In the genomic region with DNA sequence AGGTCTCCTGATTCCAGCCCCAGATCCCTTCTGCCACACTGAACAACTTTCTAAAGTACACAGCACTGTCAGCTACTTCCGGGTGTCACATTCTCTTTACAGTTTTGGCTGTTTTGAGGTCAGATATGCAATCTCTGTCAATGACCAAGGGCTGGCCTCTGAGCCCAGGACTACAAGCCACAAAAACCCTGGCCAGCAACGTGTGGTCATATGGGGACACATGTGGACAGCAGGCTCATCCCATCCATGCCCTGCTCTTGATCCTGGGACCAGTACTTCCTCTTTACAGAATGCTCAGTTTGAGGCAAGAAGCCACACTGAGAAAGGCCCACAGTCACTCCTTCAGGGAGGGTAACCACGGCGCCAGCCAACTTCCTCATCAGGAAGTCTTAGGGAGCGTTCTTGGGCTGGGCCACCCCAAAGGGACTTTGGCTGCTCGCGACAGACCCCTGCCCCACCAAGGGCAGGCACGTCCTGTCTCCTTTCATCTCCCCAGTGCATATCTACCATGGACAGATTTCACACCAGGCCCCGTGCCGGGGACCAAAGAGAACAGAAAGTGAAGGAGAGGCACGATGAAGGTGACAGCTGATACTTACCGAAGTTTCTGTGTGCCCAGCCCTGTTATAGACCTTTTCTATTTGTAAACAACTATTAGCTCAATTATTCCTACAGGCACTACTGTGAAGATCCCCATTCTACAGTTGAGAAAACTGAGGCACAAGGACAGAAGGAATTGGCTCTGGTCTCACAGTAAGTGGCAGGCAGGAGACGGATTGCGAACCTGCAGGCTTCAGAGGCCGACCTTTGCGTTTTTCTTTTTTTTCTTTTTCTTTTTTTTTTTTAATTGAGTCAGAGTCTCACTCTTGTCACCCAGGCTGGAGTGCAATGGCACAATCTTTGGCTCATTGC, we compare ENCODE assay signal across 10 cellular contexts. TPM values are rescaled to one million over a fixed set of nuclear protein-coding genes. Genes with fewer than 3 reads are reported as not detected.
A peak's percentile ranks its signal among the peaks of the same experiment; 100 is the strongest.
DNase-seq lines count a peak whose midpoint lies in the region; ATAC-seq and TF ChIP-seq lines count a peak whose summit lies in the region.
"Had no signal": no experiment of that assay in that cellular context is flagged by ENCODE, and none has a peak within 500 bp of the region (broad histone marks: within the 10 kb centered on the region; RNA-seq: fewer than 3 reads in every experiment).

No MANE protein-coding gene starts in this region.

- TF ChIP-seq CTCF in Caco-2 (IDR thresholded peaks at IDR 0.05; ENCODE audit: insufficient read depth in 1 of 2, low read depth in 1 of 2, low read length in 1 of 2, severe bottlenecking in 1 of 2, unreplicated experiment in 1 of 2), result no peak

- H3K4me1 ChIP-seq in Caco-2, result peaks cover 12% of the 10 kb centered on the region

- H3K9me3 Mint-ChIP-seq in activated CD4-positive, alpha-beta memory T cell treated with anti-CD3 and anti-CD28 coated beads, Interleukin-2, amount 10 ng/mL, durations not matched to agents 7 days and 5 days, result no peaks in the 10 kb centered on the region
- H3K9me3 Mint-ChIP-seq in Caco-2 (ENCODE audit: unreplicated experiment), result no peaks in the 10 kb centered on the region

- BruUV-seq in Caco-2 (replicated peaks; lab: Mats Ljungman, UMichigan), result no TSS peak

- H3K27me3 ChIP-seq in Caco-2 (replicated peaks; ENCODE audit: control insufficient read depth, insufficient read depth, low read length), result no peaks in the 10 kb centered on the region

- H3K4me3 Mint-ChIP-seq in activated CD4-positive, alpha-beta memory T cell treated with anti-CD3 and anti-CD28 coated beads, Interleukin-2, amount 10 ng/mL, durations not matched to agents 7 days and 5 days, result peak overlapping the region; percentile 46
- H3K4me3 Mint-ChIP-seq in Caco-2 (ENCODE audit: unreplicated experiment), result no peak overlapping the region

- peaks cover 76% of the 10 kb centered on the region for H3K4me1 Mint-ChIP-seq in activated CD4-positive, alpha-beta memory T cell treated with anti-CD3 and anti-CD28 coated beads, Interleukin-2, amount 10 ng/mL, durations not matched to agents 7 days and 5 days
- H3K4me1 Mint-ChIP-seq in Caco-2 (ENCODE audit: low read depth, unreplicated experiment), result peaks cover 23% of the 10 kb centered on the region

- CTCF ChIA-PET in activated CD4-positive, alpha-beta memory T cell treated with anti-CD3 and anti-CD28 coated beads, Interleukin-2, amount 10 ng/mL, durations not matched to agents 7 days and 5 days (lab: Charles Lee), result interaction anchor here (0.6 to 3.8 kb wide), 3 partner anchors 9 to 143 kb away, joined by 4 to 22 read pairs (median 5); partner anchors contain the start of gene STK10
- CTCF ChIA-PET in Caco-2 (lab: Charles Lee), result interaction anchor here (0.7 kb wide), 1 partner anchor 22 kb away, joined by 7 read pairs; no protein-coding TSS in a partner anchor

- POLR2A ChIA-PET in activated CD4-positive, alpha-beta memory T cell treated with anti-CD3 and anti-CD28 coated beads, Interleukin-2, amount 10 ng/mL, durations not matched to agents 7 days and 5 days (lab: Charles Lee), result interaction anchor here (0.6 to 9.5 kb wide), 9 partner anchors 11 to 40 kb away, joined by 3 to 83 read pairs (median 4); partner anchors contain the start of gene STK10
- POLR2A ChIA-PET in Caco-2 (lab: Charles Lee), result no interaction called here

- peaks cover 82% of the 10 kb centered on the region for H3K36me3 Mint-ChIP-seq in activated CD4-positive, alpha-beta memory T cell treated with anti-CD3 and anti-CD28 coated beads, Interleukin-2, amount 10 ng/mL, durations not matched to agents 7 days and 5 days (ENCODE audit: low read depth)
- no peaks in the 10 kb centered on the region for H3K36me3 Mint-ChIP-seq in Caco-2 (ENCODE audit: insufficient read depth, unreplicated experiment)

- no peaks in the 10 kb centered on the region for H3K27me3 Mint-ChIP-seq in activated CD4-positive, alpha-beta memory T cell treated with anti-CD3 and anti-CD28 coated beads, Interleukin-2, amount 10 ng/mL, durations not matched to agents 7 days and 5 days
- H3K27me3 Mint-ChIP-seq in Caco-2 (ENCODE audit: insufficient read depth, unreplicated experiment), result no peaks in the 10 kb centered on the region

- intact Hi-C loops in left colon (cut with DNase I, micrococcal nuclease), result no loop called here
- intact Hi-C loops in Caco-2 (cut with micrococcal nuclease; ENCODE audit: unreplicated experiment), result no loop called here

- peak overlapping the region; percentile 85 for H3K27ac Mint-ChIP-seq in activated CD4-positive, alpha-beta memory T cell treated with anti-CD3 and anti-CD28 coated beads, Interleukin-2, amount 10 ng/mL, durations not matched to agents 7 days and 5 days
- H3K27ac Mint-ChIP-seq in Caco-2 (ENCODE audit: unreplicated experiment), result no peak overlapping the region

- no peaks in the 10 kb centered on the region for H3K36me3 ChIP-seq in Caco-2 (ENCODE audit: control insufficient read depth, insufficient read depth, low read length)

- no peak overlapping the region for H3K4me3 ChIP-seq in Caco-2 (ENCODE audit: low read depth, low read length)

- peak; percentile 55 for ATAC-seq in GM19328 (IDR thresholded peaks at IDR 0.05; ENCODE audit: unreplicated experiment)
- peak; percentile 67 for ATAC-seq in HG03280 (IDR thresholded peaks at IDR 0.05; ENCODE audit: unreplicated experiment)
- peak; percentile 32 for ATAC-seq in left colon
- no peak for ATAC-seq in GM18517 (IDR thresholded peaks at IDR 0.05; ENCODE audit: unreplicated experiment)

- DNase-seq in AG20443 (ENCODE audit: low spot score), result peak; percentile 73
- DNase-seq in activated CD4-positive, alpha-beta memory T cell treated with anti-CD3 and anti-CD28 coated beads, Interleukin-2, amount 10 ng/mL, durations not matched to agents 7 days and 5 days, result peak; percentile 42
- DNase-seq in left colon, result peak; percentile 48 to 55
- DNase-seq in Caco-2, result no peak
- DNase-seq in stimulated activated CD4-positive, alpha-beta T cell treated with anti-CD3 and anti-CD28 coated beads, Interleukin-4, amount 100 ng/mL, for 1 hour, result no peak

- no peaks in the 10 kb centered on the region for H3K9me3 ChIP-seq in Caco-2

RNA-seq across cellular contexts. Expression of gene STK10, which starts 37.3 kb away (rescaled TPM):
- 100 to 1,000 TPM; 301 to 316 TPM for total RNA-seq in activated CD4-positive, alpha-beta memory T cell treated with anti-CD3 and anti-CD28 coated beads, Interleukin-2, amount 10 ng/mL, durations not matched to agents 7 days and 5 days
- total RNA-seq in left colon (10 to 100 TPM; 32.6 to 35.7 TPM), Caco-2 (2022) (10.3 and 15.6 TPM in 2 replicates)

RNA-seq across cellular contexts. Expression of gene EFCAB9, which starts 43.2 kb away (rescaled TPM):
- total RNA-seq in activated CD4-positive, alpha-beta memory T cell treated with anti-CD3 and anti-CD28 coated beads, Interleukin-2, amount 10 ng/mL, durations not matched to agents 7 days and 5 days, result not detected
- total RNA-seq in left colon (not detected), Caco-2 (2022) (not detected in 2 replicates)
- total RNA-seq: activated CD8-positive, alpha-beta memory T cell treated with anti-CD3 and anti-CD28 coated beads for 36 hours; Daoy had no signal

Comparison
In these comparisons a context has a peak if more than half of its experiments do, and no peak if none do; other contexts are left out.
1. DNase-seq: peak in AG20443 (single experiment), activated CD4-positive, alpha-beta memory T cell treated with anti-CD3 and anti-CD28 coated beads, Interleukin-2, amount 10 ng/mL, durations not matched to agents 7 days and 5 days (single experiment) and left colon (2 of 2); none in Caco-2 (0 of 2) and stimulated activated CD4-positive, alpha-beta T cell treated with anti-CD3 and anti-CD28 coated beads, Interleukin-4, amount 100 ng/mL, for 1 hour (single experiment).
2. RNA of gene STK10, which starts 37.3 kb away (total RNA-seq): 301 to 316 TPM in activated CD4-positive, alpha-beta memory T cell treated with anti-CD3 and anti-CD28 coated beads, Interleukin-2, amount 10 ng/mL, durations not matched to agents 7 days and 5 days; 32.6 to 35.7 TPM in left colon and 10.3 to 15.6 TPM in Caco-2; every median in the first group is over 4 times any median in the second.